Comparison of ENCODE assay signal across 10 cellular contexts in the genomic region with DNA sequence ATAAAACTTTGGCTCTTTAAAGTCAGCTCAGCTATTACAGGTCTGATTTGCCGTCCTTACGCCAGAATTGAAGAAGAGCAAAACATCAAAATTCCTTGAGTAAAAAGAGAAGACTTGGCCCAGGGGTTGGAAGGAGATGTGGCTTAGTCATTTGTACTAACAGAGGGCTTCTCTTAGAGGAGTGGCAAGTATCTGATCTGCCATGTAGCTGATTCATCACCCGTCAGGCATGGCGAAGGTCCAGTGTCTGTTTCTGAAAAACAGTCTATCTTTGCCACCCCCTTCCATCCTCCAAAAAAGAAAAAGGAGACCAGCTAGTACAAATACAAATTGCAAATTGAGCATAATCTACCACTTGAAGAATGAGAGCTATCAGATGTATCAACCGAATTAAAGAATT.
DNase-seq lines count a peak whose midpoint lies in the region; ATAC-seq and TF ChIP-seq lines count a peak whose summit lies in the region.
"Had no signal": no experiment of that assay in that cellular context is flagged by ENCODE, and none has a peak within 500 bp of the region (broad histone marks: within the 10 kb centered on the region; RNA-seq: fewer than 3 reads in every experiment).

No MANE protein-coding gene starts in this region.

- H3K36me3 ChIP-seq in IMR-90 (ENCODE audit: control insufficient read depth, insufficient read depth, low read length) (peaks cover 20% of the 10 kb centered on the region), H7 (replicated peaks; ENCODE audit: control insufficient read depth, insufficient read depth, low read length) (peaks cover 8% of the 10 kb centered on the region)

- TF ChIP-seq POLR2A in IMR-90 (IDR thresholded peaks at IDR 0.05; ENCODE audit: low read depth, low read length), result no peak

- no peak for TF ChIP-seq RAD21 in IMR-90 (IDR thresholded peaks at IDR 0.05; ENCODE audit: low read length)

- H3K27me3 ChIP-seq in IMR-90 (ENCODE audit: control insufficient read depth, insufficient read depth, low read length) (no peaks in the 10 kb centered on the region), H7 (ENCODE audit: control insufficient read depth, insufficient read depth, low read length) (no peaks in the 10 kb centered on the region)

- H3K9me3 Mint-ChIP-seq in naive thymus-derived CD8-positive, alpha-beta T cell, result no peaks in the 10 kb centered on the region

- H3K4me1 ChIP-seq in IMR-90 (ENCODE audit: control insufficient read depth, insufficient read depth, low read length), result peaks cover 8% of the 10 kb centered on the region

- in situ Hi-C loops in IMR-90 (cut with MboI; ENCODE audit: low sequenced_read_pairs), result no loop called here

- H3K56ac ChIP-seq in IMR-90 (ENCODE audit: extremely low read depth, insufficient read depth, low read length), result no peak overlapping the region

- CTCF ChIA-PET in IMR-90 (lab: Yijun Ruan, JAX), result interaction anchor here (0.6 to 0.9 kb wide), 2 partner anchors 106 to 235 kb away, joined by 3 read pairs; no protein-coding TSS in a partner anchor

- H4K5ac ChIP-seq in IMR-90 (ENCODE audit: low read depth, low read length), result no peak overlapping the region

- H3K4me1 Mint-ChIP-seq in naive thymus-derived CD8-positive, alpha-beta T cell, result peaks cover 0 to 21% (median 9%) of the 10 kb centered on the region in 4 donors

- H3K27me3 Mint-ChIP-seq in naive thymus-derived CD8-positive, alpha-beta T cell, result no peaks in the 10 kb centered on the region

- no peak overlapping the region for H4K8ac ChIP-seq in IMR-90 (ENCODE audit: low read depth in 2 of 2, low read length in 2 of 2)

- H3K9ac ChIP-seq in IMR-90 (ENCODE audit: low read depth, low read length), result no peak overlapping the region

- no TSS peak for BruUV-seq in IMR-90 (replicated peaks; lab: Mats Ljungman, UMichigan)

- H3K27ac ChIP-seq in IMR-90 (ENCODE audit: insufficient read depth, low read length) (peak overlapping the region; percentile 6; the same call in 1 of the 2 replicates), epithelial cell of prostate (peak overlapping the region; percentile 73)

- no peak overlapping the region for H2BK15ac ChIP-seq in IMR-90 (ENCODE audit: low read depth, low read length)

- H3K4me3 ChIP-seq in IMR-90 (ENCODE audit: insufficient read depth, low read depth, low read length) (no peak overlapping the region), H7 (ENCODE audit: insufficient read depth, low read depth, low read length) (no peak overlapping the region)

- no peak overlapping the region for H3K4ac ChIP-seq in IMR-90 (ENCODE audit: low read depth, low read length)

- peaks cover 10 to 36% of the 10 kb centered on the region in 2 experiments; a peak in 3 of 4 replicates for H3K79me1 ChIP-seq in IMR-90 (ENCODE audit: low read depth in 1 of 2, low read length in 2 of 2)

- H2AFZ ChIP-seq in IMR-90 (replicated peaks; ENCODE audit: low read length, poor library complexity), result no peak overlapping the region

- H3K9me1 ChIP-seq in IMR-90 (ENCODE audit: insufficient read depth, low read length), result no peaks in the 10 kb centered on the region

- H2BK120ac ChIP-seq in IMR-90 (ENCODE audit: low read depth, low read length), result no peak overlapping the region

- H3K4me2 ChIP-seq in IMR-90 (ENCODE audit: low read depth, low read length), result peak overlapping the region; percentile 11; the same call in 1 of the 2 replicates

- no peak overlapping the region for H3K23ac ChIP-seq in IMR-90 (ENCODE audit: low read depth, low read length)

- no peaks in the 10 kb centered on the region for H3K9me3 ChIP-seq in IMR-90 (ENCODE audit: control insufficient read depth, insufficient read depth, low read length)

- no peaks in the 10 kb centered on the region for H4K20me1 ChIP-seq in IMR-90 (ENCODE audit: insufficient read depth, low read length)

- dilution Hi-C loops in IMR-90 (cut with HindIII; ENCODE audit: low sequenced_read_pairs, unreplicated experiment), result no loop called here

- H3K18ac ChIP-seq in IMR-90 (ENCODE audit: low read depth, low read length), result no peak overlapping the region

- H2BK20ac ChIP-seq in IMR-90 (ENCODE audit: low read depth, low read length), result no peak overlapping the region

- H2BK5ac ChIP-seq in IMR-90 (ENCODE audit: low read depth, low read length, poor library complexity, severe bottlenecking), result peak overlapping the region; percentile 82

- H4K91ac ChIP-seq in IMR-90 (ENCODE audit: insufficient read depth, low read depth, low read length), result no peak overlapping the region

- H2AK9ac ChIP-seq in IMR-90 (replicated peaks; ENCODE audit: low read depth, low read length, poor library complexity), result no peak overlapping the region

- no peak overlapping the region for H3K14ac ChIP-seq in IMR-90 (replicated peaks; ENCODE audit: low read depth, low read length)

- POLR2A ChIA-PET in IMR-90 (lab: Charles Lee; ENCODE audit: unreplicated experiment), result no interaction called here
- POLR2A ChIA-PET in naive thymus-derived CD8-positive, alpha-beta T cell (lab: Charles Lee), result no interaction called here

- H3K36me3 Mint-ChIP-seq in naive thymus-derived CD8-positive, alpha-beta T cell, result peaks cover 3 to 67% (median 10%) of the 10 kb centered on the region in 3 donors

- ATAC-seq in IMR-90 (ENCODE audit: low read depth) (peak; percentile 95), GM18867 (IDR thresholded peaks at IDR 0.05; ENCODE audit: unreplicated experiment) (no peak)
- no peak for ATAC-seq in naive thymus-derived CD8-positive, alpha-beta T cell
- no peak for ATAC-seq in activated CD4-positive, CD25-positive, alpha-beta regulatory T cell treated with anti-CD3 and anti-CD28 coated beads, Interleukin-2, amount 50 U/mL, for 24 hours

- peak; percentile 43 for DNase-seq in AG09319 (ENCODE audit: extremely low read depth, low read depth)
- peak; percentile 82 for DNase-seq in IMR-90
- peak; percentile 43 for DNase-seq in epithelial cell of prostate (ENCODE audit: low read depth, low spot score)
- DNase-seq in naive thymus-derived CD8-positive, alpha-beta T cell, result no peak
- DNase-seq in H7, result no peak
- no peak for DNase-seq in NCI-H1105 treated with DMSO at 0.1 percent for 48 hours (lab: John Stamatoyannopoulos, UW)
- DNase-seq: activated gamma-delta T cell treated with Interleukin-2 at 50 U/mL for 16 hours, DND-41 had no signal

- H3K4me3 Mint-ChIP-seq in naive thymus-derived CD8-positive, alpha-beta T cell, result no peak overlapping the region

- WGBS in IMR-90 (ENCODE audit: extremely low coverage in 2 of 2, insufficient read length in 1 of 2), 2 experiments, result no CpG with 5 or more reads among the region's 5 CpGs

- no peak overlapping the region for H2AK5ac ChIP-seq in IMR-90 (ENCODE audit: low read depth, low read length)

- intact Hi-C loops in IMR-90 (cut with micrococcal nuclease), result loop anchor here (10.0 kb wide), 1 partner anchor 283 kb away; no protein-coding TSS in a partner anchor

- TF ChIP-seq CTCF in AG09319 (IDR thresholded peaks at IDR 0.05; ENCODE audit: low read depth, low read length), result no peak
- no peak for TF ChIP-seq CTCF in IMR-90 (conservative IDR thresholded peaks at IDR 0.05; ENCODE audit: low read depth, low read length)

- peak overlapping the region in 6 of 10 donors; percentile 1 to 80 (median 38) for H3K27ac Mint-ChIP-seq in naive thymus-derived CD8-positive, alpha-beta T cell

TF ChIP-seq in IMR-90, 13 proteins besides CTCF, POLR2A, EP300 and RAD21:
- TF ChIP-seq CHD1 (IDR thresholded peaks at IDR 0.05; ENCODE audit: low read depth, low read length) (no peak), MAFK (IDR thresholded peaks at IDR 0.05; ENCODE audit: low read depth, low read length) (0 out of 2 replicates have a peak, but pooled peaks have one; percentile 2), FOS (IDR thresholded peaks at IDR 0.05; ENCODE audit: low read depth, low read length) (no peak), RCOR1 (IDR thresholded peaks at IDR 0.05; ENCODE audit: insufficient replicate concordance, low read length) (no peak)
- TF ChIP-seq, protein P1, sequence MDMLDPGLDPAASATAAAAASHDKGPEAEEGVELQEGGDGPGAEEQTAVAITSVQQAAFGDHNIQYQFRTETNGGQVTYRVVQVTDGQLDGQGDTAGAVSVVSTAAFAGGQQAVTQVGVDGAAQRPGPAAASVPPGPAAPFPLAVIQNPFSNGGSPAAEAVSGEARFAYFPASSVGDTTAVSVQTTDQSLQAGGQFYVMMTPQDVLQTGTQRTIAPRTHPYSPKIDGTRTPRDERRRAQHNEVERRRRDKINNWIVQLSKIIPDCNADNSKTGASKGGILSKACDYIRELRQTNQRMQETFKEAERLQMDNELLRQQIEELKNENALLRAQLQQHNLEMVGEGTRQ (IDR thresholded peaks at IDR 0.05; ENCODE audit: low read depth, low read length), result no peak

Comparison
In these comparisons a context has a peak if more than half of its experiments do, and no peak if none do; other contexts are left out.
1. DNase-seq: peak in AG09319 (single experiment), IMR-90 (single experiment) and epithelial cell of prostate (single experiment); none in naive thymus-derived CD8-positive, alpha-beta T cell (0 of 10), H7 (single experiment) and NCI-H1105 treated with DMSO at 0.1 percent for 48 hours (single experiment).